In the genomic region with DNA sequence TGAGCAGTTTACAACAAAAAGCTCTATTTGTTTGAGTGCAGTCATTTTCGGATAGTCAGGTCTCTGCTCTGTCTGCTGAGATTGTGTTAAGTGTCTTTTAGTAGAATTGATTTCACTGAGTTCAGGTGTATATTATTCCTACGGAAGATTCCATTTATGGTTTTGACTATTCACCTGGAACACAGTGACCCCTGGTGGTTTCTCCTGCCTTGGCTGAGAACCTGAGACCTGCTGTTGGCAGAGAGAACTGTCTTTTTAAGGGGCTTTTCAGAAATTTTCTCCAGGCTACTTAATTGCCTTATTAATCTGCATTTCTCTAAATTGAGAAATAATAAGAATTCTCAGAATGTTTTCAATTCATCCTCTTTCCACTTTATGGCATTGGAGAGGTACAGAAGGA, we compare ENCODE assay signal across 9 cellular contexts.
DNase-seq lines count a peak whose midpoint lies in the region; ATAC-seq and TF ChIP-seq lines count a peak whose summit lies in the region.
"Had no signal": no experiment of that assay in that cellular context is flagged by ENCODE, and none has a peak within 500 bp of the region (broad histone marks: within the 10 kb centered on the region; RNA-seq: fewer than 3 reads in every experiment).

No MANE protein-coding gene starts in this region.

- TF ChIP-seq CTCF in cardiac muscle cell (IDR thresholded peaks at IDR 0.05; ENCODE audit: low read depth, low read length) (peak; percentile 29), choroid plexus epithelial cell (conservative IDR thresholded peaks at IDR 0.05; ENCODE audit: low read depth, low read length) (peak; percentile 58), prostate gland (IDR thresholded peaks at IDR 0.05) (peak in 3 of 4 experiments; percentile 33 to 58 (median 48)), vagina (IDR thresholded peaks at IDR 0.05) (no peak)

- H3K36me3 ChIP-seq in cardiac muscle cell (no peaks in the 10 kb centered on the region), prostate gland (no peaks in the 10 kb centered on the region), vagina (no peaks in the 10 kb centered on the region)

- DNase-seq in cardiac muscle cell (ENCODE audit: low read depth in 1 of 2, low spot score in 1 of 2) (peak; percentile 1 to 61), left ventricle myocardium superior (no peak), NCI-H2171 (lab: John Stamatoyannopoulos, UW) (peak; percentile 1), choroid plexus epithelial cell (ENCODE audit: low read depth) (peak; percentile 17), prostate gland (ENCODE audit: low spot score) (peak; percentile 20), GDM1 (lab: John Stamatoyannopoulos, UW) (no peak), vagina (ENCODE audit: extremely low spot score in 2 of 2) (no peak)

- H3K27ac ChIP-seq in cardiac muscle cell = no peak overlapping the region
- H3K27ac ChIP-seq in prostate gland = no peak overlapping the region
- H3K27ac ChIP-seq in vagina = no peak overlapping the region
- H3K27ac ChIP-seq: skin epidermis had no signal

- no peaks in the 10 kb centered on the region for H3K9me3 ChIP-seq in cardiac muscle cell (ENCODE audit: low read depth)
- no peaks in the 10 kb centered on the region for H3K9me3 ChIP-seq in prostate gland
- no peaks in the 10 kb centered on the region for H3K9me3 ChIP-seq in vagina

- 44% methylated on average over 2 of the region's 2 CpGs for WGBS in prostate gland

- TF ChIP-seq POLR2A in prostate gland (IDR thresholded peaks at IDR 0.05) (no peak), vagina (IDR thresholded peaks at IDR 0.05) (no peak)

- intact Hi-C loops in left ventricle myocardium superior (cut with micrococcal nuclease) = no loop called here
- intact Hi-C loops in prostate gland (cut with DNase I) = no loop called here
- intact Hi-C loops in vagina (cut with DNase I) = no loop called here

- ATAC-seq in left ventricle myocardium superior (no peak), esophagus mucosa (no peak)

- H3K4me3 ChIP-seq in cardiac muscle cell (no peak overlapping the region), choroid plexus epithelial cell (ENCODE audit: low read depth, low read length) (no peak overlapping the region), prostate gland (no peak overlapping the region), vagina (no peak overlapping the region)
- H3K4me3 ChIP-seq: skin epidermis had no signal

- no peaks in the 10 kb centered on the region for H3K4me1 ChIP-seq in cardiac muscle cell (ENCODE audit: low read depth)
- no peaks in the 10 kb centered on the region for H3K4me1 ChIP-seq in prostate gland (replicated peaks)
- H3K4me1 ChIP-seq in vagina = no peaks in the 10 kb centered on the region

- no peaks in the 10 kb centered on the region for H3K27me3 ChIP-seq in cardiac muscle cell
- H3K27me3 ChIP-seq in prostate gland (replicated peaks; ENCODE audit: insufficient read depth) = no peaks in the 10 kb centered on the region
- H3K27me3 ChIP-seq in vagina = no peaks in the 10 kb centered on the region

Comparison
In these comparisons a context has a peak if more than half of its experiments do, and no peak if none do; other contexts are left out.
1. DNase-seq: peak in cardiac muscle cell (2 of 2), NCI-H2171 (single experiment), choroid plexus epithelial cell (single experiment) and prostate gland (single experiment); none in left ventricle myocardium superior (single experiment), GDM1 (single experiment) and vagina (0 of 2).
2. CTCF ChIP-seq: peak in cardiac muscle cell (single experiment), choroid plexus epithelial cell (single experiment) and prostate gland (3 of 4); none in vagina (0 of 3).